In genomic region chr2:183021613-183022012, GRCh38 we compare ENCODE assay signal across 23 cellular contexts.
"Had no signal": no experiment of that assay in that cellular context is flagged by ENCODE, and none has a peak within 500 bp of the region (broad histone marks: within the 10 kb centered on the region; RNA-seq: fewer than 3 reads in every experiment).

No MANE protein-coding gene starts in this region.

- H3K4me1 Mint-ChIP-seq: endodermal cell; naive thymus-derived CD4-positive, alpha-beta T cell; stimulated activated memory B cell treated with anti-CD40 and anti-IgM and Interleukin-4, amounts not matched to agents 10 μg/mL and 1 μg/mL and 100 μg/mL, for 72 hours had no signal

- H3K36me3 Mint-ChIP-seq: stimulated activated memory B cell treated with anti-CD40 and anti-IgM and Interleukin-4, amounts not matched to agents 10 μg/mL and 1 μg/mL and 100 μg/mL, for 72 hours had no signal

- H3K4me3 ChIP-seq: colonic mucosa, gastroesophageal sphincter, psoas muscle, spleen, tibial artery, upper lobe of right lung, vagina had no signal

- ATAC-seq: gastroesophageal sphincter; naive thymus-derived CD4-positive, alpha-beta T cell; sciatic nerve; stimulated activated memory B cell treated with anti-CD40 and anti-IgM and Interleukin-4, amounts not matched to agents 10 μg/mL and 1 μg/mL and 100 μg/mL, for 72 hours; upper lobe of right lung had no signal

- DNase-seq: colonic mucosa; dermis blood vessel endothelial cell; effector CD4-positive, alpha-beta T cell; endodermal cell; glutamatergic neuron; kidney; left colon; mammary epithelial cell; naive thymus-derived CD4-positive, alpha-beta T cell; nephron progenitor cell; psoas muscle; retina; spleen; stimulated activated CD4-positive, alpha-beta T cell treated with anti-CD3 and anti-CD28 coated beads, Interleukin-15, amount 100 ng/mL, for 24 hours; stimulated activated CD4-positive, alpha-beta T cell treated with anti-CD3 and anti-CD28 coated beads, Interleukin-1b, Interleukin-23, amount 100 ng/mL, for 48 hours; stimulated activated CD4-positive, alpha-beta T cell treated with anti-CD3 and anti-CD28 coated beads, Interleukin-4, amount 100 ng/mL, for 24 hours; tibial artery; upper lobe of right lung had no signal

- H3K27ac Mint-ChIP-seq: endodermal cell; naive thymus-derived CD4-positive, alpha-beta T cell; nephron progenitor cell; stimulated activated memory B cell treated with anti-CD40 and anti-IgM and Interleukin-4, amounts not matched to agents 10 μg/mL and 1 μg/mL and 100 μg/mL, for 72 hours; stimulated activated naive CD8-positive, alpha-beta T cell treated with anti-CD3 and anti-CD28 coated beads, Interleukin-15, Interleukin-2, amounts not matched to agents 100 ng/mL and 50 ng/mL, for 24 hours had no signal

- H3K27ac ChIP-seq: colonic mucosa, gastroesophageal sphincter, psoas muscle, spleen, tibial artery, upper lobe of right lung, vagina had no signal

- H3K27me3 ChIP-seq: colonic mucosa, gastroesophageal sphincter, tibial artery, upper lobe of right lung, vagina had no signal

- H3K36me3 ChIP-seq: colonic mucosa, upper lobe of right lung had no signal

- H3K4me1 ChIP-seq: spleen had no signal

- H3K9me3 Mint-ChIP-seq: stimulated activated memory B cell treated with anti-CD40 and anti-IgM and Interleukin-4, amounts not matched to agents 10 μg/mL and 1 μg/mL and 100 μg/mL, for 72 hours; stimulated activated naive CD8-positive, alpha-beta T cell treated with anti-CD3 and anti-CD28 coated beads, Interleukin-15, Interleukin-2, amounts not matched to agents 100 ng/mL and 50 ng/mL, for 24 hours had no signal

- H3K4me3 Mint-ChIP-seq: endodermal cell; naive thymus-derived CD4-positive, alpha-beta T cell; nephron progenitor cell; stimulated activated memory B cell treated with anti-CD40 and anti-IgM and Interleukin-4, amounts not matched to agents 10 μg/mL and 1 μg/mL and 100 μg/mL, for 72 hours; stimulated activated naive CD8-positive, alpha-beta T cell treated with anti-CD3 and anti-CD28 coated beads, Interleukin-15, Interleukin-2, amounts not matched to agents 100 ng/mL and 50 ng/mL, for 24 hours had no signal

- H3K9me3 ChIP-seq: colonic mucosa, gastroesophageal sphincter, psoas muscle, spleen, tibial artery, upper lobe of right lung, vagina had no signal
